ENCODE assay signal across 1 cellular context in the genomic region with DNA sequence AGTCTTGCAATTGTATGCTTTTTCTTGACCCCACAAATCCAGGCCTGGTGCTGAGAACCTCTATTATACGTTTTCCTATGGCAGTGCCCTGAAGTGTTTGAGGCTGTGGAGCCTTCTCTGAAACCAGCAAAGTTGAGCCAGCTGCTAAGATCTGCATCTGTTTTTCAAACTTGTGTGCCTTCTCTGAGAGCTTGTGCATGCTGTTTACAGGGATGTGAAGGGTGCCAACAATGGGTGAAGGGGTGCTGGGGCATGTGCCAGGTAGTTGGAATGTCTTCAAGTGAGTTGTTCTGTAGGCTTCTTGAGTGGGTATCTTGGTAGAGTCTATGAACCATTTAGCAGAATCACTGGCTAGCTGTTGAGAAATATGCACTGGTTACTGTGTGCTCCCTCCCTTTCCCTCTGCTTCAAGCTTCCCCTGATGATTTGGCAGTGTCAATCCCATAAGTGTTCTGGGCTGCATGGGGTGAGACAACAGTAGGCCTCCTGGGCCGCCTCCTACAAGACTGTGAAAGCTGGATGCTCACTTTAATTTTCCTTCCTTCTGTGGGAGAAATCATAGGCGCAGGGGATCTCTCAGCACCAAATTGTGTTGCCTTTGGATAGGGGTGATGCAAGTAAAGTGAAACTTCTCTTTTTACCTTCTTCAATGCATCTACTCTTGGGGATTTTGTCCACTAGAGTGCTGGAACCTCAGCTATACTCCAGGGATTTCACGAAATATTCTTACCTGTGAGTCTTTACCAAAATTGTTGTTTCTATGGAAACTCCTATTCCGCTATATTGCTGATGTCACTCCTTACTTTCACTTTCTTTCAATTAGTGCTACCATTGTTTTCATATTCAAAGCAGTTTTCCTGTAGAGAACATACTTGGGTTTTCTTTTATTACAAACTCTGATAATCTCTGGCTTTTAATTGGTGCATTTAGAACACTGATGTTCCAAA.
TF ChIP-seq lines count a peak whose summit lies in the region.

No MANE protein-coding gene starts in this region.

TF ChIP-seq in K562, 482 proteins besides CTCF, POLR2A, EP300 and RAD21:
- TF ChIP-seq RFX1 (IDR thresholded peaks at IDR 0.05) (peak; percentile 20; the same call in 1 of the 2 replicates), CEBPG (CRISPR knock-in tag; IDR thresholded peaks at IDR 0.05) (no peak), CEBPG (tag; conservative IDR thresholded peaks at IDR 0.05 in 1 of 2, IDR thresholded peaks at IDR 0.05 in 1 of 2) (0 out of 4 replicates have a peak, but pooled peaks of 1 of the 2 experiments have one; percentile 20), NFE2L1 (tag; IDR thresholded peaks at IDR 0.05; ENCODE audit: borderline replicate concordance, low read depth) (no peak), PHB2 (IDR thresholded peaks at IDR 0.05; ENCODE audit: low read depth) (no peak)
